ENCODE assay signal across 19 cellular contexts in genomic region chr19:19083413-19084178, GRCh38. TPM values are rescaled to one million over a fixed set of nuclear protein-coding genes. Genes with fewer than 3 reads are reported as not detected.
DNase-seq lines count a peak whose midpoint lies in the region; ATAC-seq and TF ChIP-seq lines count a peak whose summit lies in the region.
"Had no signal": no experiment of that assay in that cellular context is flagged by ENCODE, and none has a peak within 500 bp of the region (broad histone marks: within the 10 kb centered on the region; RNA-seq: fewer than 3 reads in every experiment).

No MANE protein-coding gene starts in this region.

- H3K4me2 ChIP-seq in GM23338, result no peak overlapping the region
- no peak overlapping the region for H3K4me2 ChIP-seq in trophoblast cell (ENCODE audit: low read length)

- 63 to 79% (median 72%) methylated on average over 3 to 10 of the region's 10 CpGs for WGBS in adrenal gland, 4 donors
- no CpG with 5 or more reads among the region's 10 CpGs for WGBS in trophoblast cell (ENCODE audit: extremely low coverage, insufficient coverage, insufficient read length)

- peak; percentile 64 for ATAC-seq in GM23338
- ATAC-seq in left ventricle myocardium superior, result peak; percentile 91
- ATAC-seq: HCT116 had no signal

- no peak overlapping the region for H2BK120ac ChIP-seq in trophoblast cell (ENCODE audit: insufficient read depth, low read length, poor library complexity)

- H3K27me3 ChIP-seq in GM23338 (ENCODE audit: insufficient read depth), result 0 out of 2 replicates have a peak, but pooled peaks cover 6% of the 10 kb centered on the region
- no peaks in the 10 kb centered on the region for H3K27me3 ChIP-seq in adrenal gland
- H3K27me3 ChIP-seq in trophoblast cell (ENCODE audit: insufficient read depth, low read length), result no peaks in the 10 kb centered on the region

- H3K79me2 ChIP-seq in GM23338 (replicated peaks; ENCODE audit: insufficient read depth), result no peaks in the 10 kb centered on the region
- H3K79me2 ChIP-seq in trophoblast cell (ENCODE audit: control insufficient read depth, insufficient read depth, low read length, poor library complexity), result no peaks in the 10 kb centered on the region

- H3F3A ChIP-seq in GM23338 (replicated peaks; ENCODE audit: low read depth), result no peaks in the 10 kb centered on the region

- intact Hi-C loops in adrenal gland (cut with DNase I), result no loop called here
- intact Hi-C loops in left ventricle myocardium superior (cut with micrococcal nuclease), result no loop called here
- intact Hi-C loops in activated CD4-positive, alpha-beta T cell treated with anti-CD3 and anti-CD28 coated beads, Interleukin-2, amount 10 ng/mL, durations not matched to agents 24 days and 14 days (cut with micrococcal nuclease), result no loop called here

- H3K27me3 Mint-ChIP-seq in GM23338 (ENCODE audit: insufficient read depth, low read depth, poor library complexity), result peaks cover 15% of the 10 kb centered on the region
- no peaks in the 10 kb centered on the region for H3K27me3 Mint-ChIP-seq in activated CD4-positive, alpha-beta T cell treated with anti-CD3 and anti-CD28 coated beads, Interleukin-2, amount 10 ng/mL, durations not matched to agents 24 days and 14 days

- no peak overlapping the region for H2BK12ac ChIP-seq in trophoblast cell (ENCODE audit: low read length)

- H3K4me1 ChIP-seq in GM23338 (ENCODE audit: insufficient read depth), result no peaks in the 10 kb centered on the region; the same call in 1 of the 2 replicates
- H3K4me1 ChIP-seq in adrenal gland (replicated peaks in 1 of 2), result no peaks in the 10 kb centered on the region
- H3K4me1 ChIP-seq in trophoblast cell (ENCODE audit: control insufficient read depth in 1 of 2, insufficient read depth in 2 of 2, low read length in 2 of 2), result peaks cover 0 to 3% of the 10 kb centered on the region in 2 experiments

- no peak overlapping the region for H4K8ac ChIP-seq in trophoblast cell (ENCODE audit: low read depth, low read length)

- H3K9me3 Mint-ChIP-seq in GM23338, result no peaks in the 10 kb centered on the region
- no peaks in the 10 kb centered on the region for H3K9me3 Mint-ChIP-seq in activated CD4-positive, alpha-beta T cell treated with anti-CD3 and anti-CD28 coated beads, Interleukin-2, amount 10 ng/mL, durations not matched to agents 24 days and 14 days

- H3K27ac ChIP-seq in GM23338 (ENCODE audit: low read depth) (no peak overlapping the region), adrenal gland (no peak overlapping the region), trophoblast cell (ENCODE audit: low read depth, low read length) (no peak overlapping the region)
- H3K27ac ChIP-seq: C4-2B had no signal

- no peak overlapping the region for H2BK5ac ChIP-seq in trophoblast cell (ENCODE audit: low read depth, low read length, poor library complexity)

- no peak overlapping the region for H3K14ac ChIP-seq in trophoblast cell (ENCODE audit: low read length)

- H3K4me3 ChIP-seq in GM23338 (no peak overlapping the region), adrenal gland (no peak overlapping the region), trophoblast cell (ENCODE audit: low read depth, low read length) (peak overlapping the region; percentile 20)

- H3K4me3 Mint-ChIP-seq in GM23338, result no peak overlapping the region
- no peak overlapping the region for H3K4me3 Mint-ChIP-seq in activated CD4-positive, alpha-beta T cell treated with anti-CD3 and anti-CD28 coated beads, Interleukin-2, amount 10 ng/mL, durations not matched to agents 24 days and 14 days

- no peak overlapping the region for H3K23ac ChIP-seq in trophoblast cell (ENCODE audit: low read length)

- H2AFZ ChIP-seq in GM23338 (no peak overlapping the region), trophoblast cell (ENCODE audit: insufficient read depth, low read length, poor library complexity) (no peak overlapping the region)

- H3K9me3 ChIP-seq in adrenal gland (replicated peaks in 1 of 3), result no peaks in the 10 kb centered on the region
- H3K9me3 ChIP-seq in trophoblast cell (ENCODE audit: insufficient read depth, low read depth, low read length), result peaks cover 2% of the 10 kb centered on the region

- no peaks in the 10 kb centered on the region for H4K20me1 ChIP-seq in GM23338 (replicated peaks; ENCODE audit: insufficient read depth)

- TF ChIP-seq CTCF in GM23338 (conservative IDR thresholded peaks at IDR 0.05; ENCODE audit: low read depth in 2 of 2) (no peak), adrenal gland (IDR thresholded peaks at IDR 0.05) (no peak)

- H3K79me1 ChIP-seq in trophoblast cell (ENCODE audit: low read length), result no peaks in the 10 kb centered on the region

- H3K27ac Mint-ChIP-seq in GM23338, result no peak overlapping the region
- H3K27ac Mint-ChIP-seq in activated CD4-positive, alpha-beta T cell treated with anti-CD3 and anti-CD28 coated beads, Interleukin-2, amount 10 ng/mL, durations not matched to agents 24 days and 14 days, result no peak overlapping the region

- no peak for TF ChIP-seq POLR2A in adrenal gland (IDR thresholded peaks at IDR 0.05)

- peaks cover 3% of the 10 kb centered on the region for H3K4me1 Mint-ChIP-seq in GM23338
- no peaks in the 10 kb centered on the region for H3K4me1 Mint-ChIP-seq in activated CD4-positive, alpha-beta T cell treated with anti-CD3 and anti-CD28 coated beads, Interleukin-2, amount 10 ng/mL, durations not matched to agents 24 days and 14 days

- H3K36me3 ChIP-seq in GM23338 (ENCODE audit: insufficient read depth) (no peaks in the 10 kb centered on the region), adrenal gland (replicated peaks in 1 of 2) (no peaks in the 10 kb centered on the region), trophoblast cell (ENCODE audit: control insufficient read depth in 1 of 2, insufficient read depth in 2 of 2, low read length in 2 of 2) (no peaks in the 10 kb centered on the region)

- no peaks in the 10 kb centered on the region for H3K36me3 Mint-ChIP-seq in GM23338 (ENCODE audit: low read depth)
- no peaks in the 10 kb centered on the region for H3K36me3 Mint-ChIP-seq in activated CD4-positive, alpha-beta T cell treated with anti-CD3 and anti-CD28 coated beads, Interleukin-2, amount 10 ng/mL, durations not matched to agents 24 days and 14 days (ENCODE audit: low read depth)

- DNase-seq in GM23338 (ENCODE audit: low spot score) (no peak), adrenal gland (peak; percentile 53 to 77 (median 69)), left ventricle myocardium superior (peak; percentile 80), trophoblast cell (no peak), NCI-H524 treated with DMSO at 0.1 percent for 48 hours (lab: John Stamatoyannopoulos, UW) (no peak), glomerular visceral epithelial cell (ENCODE audit: extremely low spot score) (no peak), NCI-H2029 (lab: John Stamatoyannopoulos, UW) (no peak)
- DNase-seq in activated CD4-positive, alpha-beta T cell treated with anti-CD3 and anti-CD28 coated beads, Interleukin-2, amount 10 ng/mL, durations not matched to agents 24 days and 14 days, result no peak
- DNase-seq: DND-41; MM.1S; NCI-H1092 treated with DMSO at 0.1 percent for 48 hours; NCI-H1694; NCI-H2107; NCI-H226; NCI-H526; NK-92 treated with Interleukin-12 subunit alpha and Interleukin-12 subunit beta, amount 100 ng/mL, for 24 hours; SIG-M5 had no signal

- H4K91ac ChIP-seq in trophoblast cell (ENCODE audit: low read depth, low read length), result no peak overlapping the region

- no peak overlapping the region for H3K4ac ChIP-seq in trophoblast cell (ENCODE audit: low read depth, low read length)

- H3K9ac ChIP-seq in trophoblast cell (ENCODE audit: low read length), result no peak overlapping the region

- H2AK5ac ChIP-seq in trophoblast cell (ENCODE audit: low read length), result no peak overlapping the region

- H4K12ac ChIP-seq in trophoblast cell (ENCODE audit: low read depth, low read length), result no peak overlapping the region

- H3K18ac ChIP-seq in trophoblast cell (ENCODE audit: low read length), result no peak overlapping the region

- H3K9me2 ChIP-seq in GM23338 (ENCODE audit: insufficient read depth), result 0 out of 2 replicates have a peak, but pooled peaks cover 4% of the 10 kb centered on the region

RNA-seq across cellular contexts. Expression of gene SLC25A42, which starts 19.8 kb away (rescaled TPM):
- total RNA-seq in GM23338 (2014; rRNA removed; shearing (Covaris generic)), result 5.7 and 7.3 TPM in 2 replicates
- polyA plus RNA-seq in GM23338 (2016; fragmentation: Nextera tagmentation; extraction: Ambion mirVana) (7.3 and 7.6 TPM in 2 replicates), adrenal gland (10 to 100 TPM in 1 of 3 donors, 1 to 10 TPM in 2; 6.2 to 11.9 (median 10.0) TPM)
- total RNA-seq in adrenal gland (10 to 100 TPM in 7 of 8 donors, 1 to 10 TPM in 1; 9.7 to 14.3 (median 13.3) TPM), left ventricle myocardium superior (29.5 TPM)
- 3.2 and 3.3 TPM in 2 replicates for polyA plus RNA-seq in trophoblast cell (2013)
- 8.0 and 8.1 TPM in 2 replicates for total RNA-seq in activated CD4-positive, alpha-beta T cell treated with anti-CD3 and anti-CD28 coated beads, Interleukin-2, amount 10 ng/mL, durations not matched to agents 24 days and 14 days

RNA-seq across cellular contexts. Expression of gene ARMC6, which starts 50.2 kb away (rescaled TPM):
- 95.1 and 112 TPM in 2 replicates for total RNA-seq in GM23338 (2014; rRNA removed; shearing (Covaris generic))
- polyA plus RNA-seq in GM23338 (2016; fragmentation: Nextera tagmentation; extraction: Ambion mirVana) (40.9 and 45.0 TPM in 2 replicates), adrenal gland (10 to 100 TPM; 26.5 to 39.3 (median 38.5) TPM)
- total RNA-seq in adrenal gland (10 to 100 TPM; 16.7 to 31.5 (median 27.2) TPM), left ventricle myocardium superior (12.2 TPM)
- 9.8 and 10.7 TPM in 2 replicates for polyA plus RNA-seq in trophoblast cell (2013)
- 57.7 and 61.9 TPM in 2 replicates for total RNA-seq in activated CD4-positive, alpha-beta T cell treated with anti-CD3 and anti-CD28 coated beads, Interleukin-2, amount 10 ng/mL, durations not matched to agents 24 days and 14 days

RNA-seq across cellular contexts. Expression of gene SUGP2, which starts 50.3 kb away (rescaled TPM):
- total RNA-seq in GM23338 (2014; rRNA removed; shearing (Covaris generic)), result 86.5 and 102 TPM in 2 replicates
- polyA plus RNA-seq in GM23338 (2016; fragmentation: Nextera tagmentation; extraction: Ambion mirVana), result 99.3 and 109 TPM in 2 replicates
- total RNA-seq in adrenal gland, result 10 to 100 TPM; 22.0 to 87.6 (median 49.6) TPM
- 100 to 1,000 TPM in 2 of 3 donors, 10 to 100 TPM in 1; 39.6 to 291 (median 176) TPM for polyA plus RNA-seq in adrenal gland
- 71.9 TPM for total RNA-seq in left ventricle myocardium superior
- polyA plus RNA-seq in trophoblast cell (2013), result 48.0 and 52.2 TPM in 2 replicates
- 114 and 128 TPM in 2 replicates for total RNA-seq in activated CD4-positive, alpha-beta T cell treated with anti-CD3 and anti-CD28 coated beads, Interleukin-2, amount 10 ng/mL, durations not matched to agents 24 days and 14 days

RNA-seq across cellular contexts. Expression of gene TMEM161A, which starts 54.7 kb away (rescaled TPM):
- 59.3 and 59.5 TPM in 2 replicates for total RNA-seq in GM23338 (2014; rRNA removed; shearing (Covaris generic))
- 38.0 and 38.9 TPM in 2 replicates for polyA plus RNA-seq in GM23338 (2016; fragmentation: Nextera tagmentation; extraction: Ambion mirVana)
- 10 to 100 TPM; 27.0 to 83.8 (median 41.5) TPM for total RNA-seq in adrenal gland
- 10 to 100 TPM in 2 of 3 donors, 1 to 10 TPM in 1; 5.5 to 52.8 (median 44.4) TPM for polyA plus RNA-seq in adrenal gland
- 24.7 TPM for total RNA-seq in left ventricle myocardium superior
- polyA plus RNA-seq in trophoblast cell (2013), result 18.3 and 18.4 TPM in 2 replicates
- total RNA-seq in activated CD4-positive, alpha-beta T cell treated with anti-CD3 and anti-CD28 coated beads, Interleukin-2, amount 10 ng/mL, durations not matched to agents 24 days and 14 days, result 40.7 and 44.1 TPM in 2 replicates

Comparison
In these comparisons a context has a peak if more than half of its experiments do, and no peak if none do; other contexts are left out.
1. DNase-seq: peak in adrenal gland (7 of 7) and left ventricle myocardium superior (single experiment); none in GM23338 (single experiment), trophoblast cell (0 of 2), NCI-H524 treated with DMSO at 0.1 percent for 48 hours (single experiment), glomerular visceral epithelial cell (single experiment), activated CD4-positive, alpha-beta T cell treated with anti-CD3 and anti-CD28 coated beads, Interleukin-2, amount 10 ng/mL, durations not matched to agents 24 days and 14 days (single experiment) and NCI-H2029 (single experiment).